Comparison of ENCODE assay signal across 13 cellular contexts in genomic region chr20:7841291-7841966, GRCh38.
DNase-seq lines count a peak whose midpoint lies in the region; ATAC-seq and TF ChIP-seq lines count a peak whose summit lies in the region.
"Had no signal": no experiment of that assay in that cellular context is flagged by ENCODE, and none has a peak within 500 bp of the region (broad histone marks: within the 10 kb centered on the region; RNA-seq: fewer than 3 reads in every experiment).

No MANE protein-coding gene starts in this region.

- H4K20me1 ChIP-seq in Karpas-422 (ENCODE audit: insufficient read depth, low read depth, low read length), result no peaks in the 10 kb centered on the region

- no peaks in the 10 kb centered on the region for H3K9me3 Mint-ChIP-seq in Calu3 (ENCODE audit: low read depth, unreplicated experiment)
- H3K9me3 Mint-ChIP-seq: memory B cell had no signal

- DNase-seq in Calu3, result peak; percentile 0
- DNase-seq in RKO (ENCODE audit: low spot score), result peak; percentile 51
- no peak for DNase-seq in esophagus squamous epithelium (lab: John Stamatoyannopoulos, UW)
- peak; percentile 66 for DNase-seq in non-pigmented ciliary epithelial cell (ENCODE audit: low read depth)
- no peak for DNase-seq in Karpas-422
- DNase-seq in DMS114 treated with DMSO at 0.1 percent for 48 hours (lab: John Stamatoyannopoulos, UW; ENCODE audit: unreplicated experiment), result no peak
- no peak for DNase-seq in activated naive CD4-positive, alpha-beta T cell treated with anti-CD3 and anti-CD28 coated beads, Interleukin-2, amount 50 U/mL, for 16 hours
- DNase-seq: body of pancreas, Kasumi-1 had no signal

- CTCF ChIA-PET in Calu3 (lab: Charles Lee), result interaction anchor here (1.5 kb wide), 1 partner anchor 17 kb away, joined by 4 read pairs; no protein-coding TSS in a partner anchor

- H3K27me3 ChIP-seq in esophagus squamous epithelium (no peaks in the 10 kb centered on the region), Karpas-422 (ENCODE audit: low read length) (no peaks in the 10 kb centered on the region)
- H3K27me3 ChIP-seq: body of pancreas, tibial nerve had no signal

- H3K9me3 ChIP-seq in esophagus squamous epithelium, result no peaks in the 10 kb centered on the region
- no peaks in the 10 kb centered on the region for H3K9me3 ChIP-seq in Karpas-422 (ENCODE audit: low read length)
- H3K9me3 ChIP-seq: body of pancreas, prostate gland, tibial nerve had no signal

- H3K36me3 ChIP-seq in esophagus squamous epithelium, result no peaks in the 10 kb centered on the region
- no peaks in the 10 kb centered on the region for H3K36me3 ChIP-seq in Karpas-422 (ENCODE audit: insufficient read depth, low read length)
- H3K36me3 ChIP-seq: prostate gland, tibial nerve had no signal

- H3K4me1 ChIP-seq in esophagus squamous epithelium (peaks cover 0 to 18% (median 14%) of the 10 kb centered on the region in 3 donors), Karpas-422 (ENCODE audit: low read length) (no peaks in the 10 kb centered on the region)
- H3K4me1 ChIP-seq: body of pancreas, prostate gland had no signal

- peaks cover 45% of the 10 kb centered on the region for H3K4me1 Mint-ChIP-seq in Calu3 (ENCODE audit: low read depth, unreplicated experiment)
- H3K4me1 Mint-ChIP-seq: memory B cell had no signal

- no peak for TF ChIP-seq POLR2A in esophagus squamous epithelium (IDR thresholded peaks at IDR 0.05)

- no peak for TF ChIP-seq CTCF in Calu3 (IDR thresholded peaks at IDR 0.05; ENCODE audit: unreplicated experiment)
- TF ChIP-seq CTCF in esophagus squamous epithelium (IDR thresholded peaks at IDR 0.05), result no peak

- H2AFZ ChIP-seq in Karpas-422 (ENCODE audit: low read length), result no peak overlapping the region

- ATAC-seq in GM18867 (IDR thresholded peaks at IDR 0.05; ENCODE audit: unreplicated experiment), result no peak
- ATAC-seq: body of pancreas had no signal

- H3K36me3 Mint-ChIP-seq in Calu3 (ENCODE audit: insufficient read depth, unreplicated experiment), result no peaks in the 10 kb centered on the region
- H3K36me3 Mint-ChIP-seq: memory B cell had no signal

- H3K27ac ChIP-seq in esophagus squamous epithelium, result peak overlapping the region; percentile 38 to 73 (median 51)
- H3K27ac ChIP-seq in Karpas-422 (ENCODE audit: low read length), result no peak overlapping the region
- H3K27ac ChIP-seq: body of pancreas, prostate gland had no signal

- no TSS peak for BruUV-seq in Calu3 (replicated peaks; lab: Mats Ljungman, UMichigan)

- H3K79me2 ChIP-seq in Karpas-422 (ENCODE audit: low read length), result no peaks in the 10 kb centered on the region

- intact Hi-C loops in Calu3 (cut with micrococcal nuclease; ENCODE audit: unreplicated experiment) (no loop called here), esophagus squamous epithelium (cut with DNase I) (no loop called here)

- no peak overlapping the region for H3K4me2 ChIP-seq in Karpas-422 (ENCODE audit: low read depth, low read length, poor library complexity, severe bottlenecking)

- peak overlapping the region; percentile 85 for H3K27ac Mint-ChIP-seq in Calu3 (ENCODE audit: unreplicated experiment)
- H3K27ac Mint-ChIP-seq: memory B cell had no signal

- H3K4me3 ChIP-seq in esophagus squamous epithelium (no peak overlapping the region), Karpas-422 (ENCODE audit: low read length) (no peak overlapping the region)
- H3K4me3 ChIP-seq: body of pancreas, prostate gland, tibial nerve had no signal

- H3K9ac ChIP-seq in Karpas-422 (ENCODE audit: low read length), result no peak overlapping the region

- WGBS in esophagus squamous epithelium, 2 donors, result 22 to 30% methylated on average over 1 to 2 of the region's 2 CpGs

- no peaks in the 10 kb centered on the region for H3K27me3 Mint-ChIP-seq in Calu3 (ENCODE audit: unreplicated experiment)
- H3K27me3 Mint-ChIP-seq: memory B cell had no signal

- peak overlapping the region; percentile 26 for H3K4me3 Mint-ChIP-seq in Calu3 (ENCODE audit: low read depth, unreplicated experiment)
- H3K4me3 Mint-ChIP-seq: memory B cell had no signal

- H3K9me2 ChIP-seq in Karpas-422 (replicated peaks; ENCODE audit: insufficient read depth, low read length), result no peaks in the 10 kb centered on the region

Comparison
In these comparisons a context has a peak if more than half of its experiments do, and no peak if none do; other contexts are left out.
1. DNase-seq: peak in Calu3 (single experiment), RKO (single experiment) and non-pigmented ciliary epithelial cell (single experiment); none in esophagus squamous epithelium (single experiment), Karpas-422 (single experiment), DMS114 treated with DMSO at 0.1 percent for 48 hours (single experiment) and activated naive CD4-positive, alpha-beta T cell treated with anti-CD3 and anti-CD28 coated beads, Interleukin-2, amount 50 U/mL, for 16 hours (single experiment).